Comparison of ENCODE assay signal across 1 cellular context in the genomic region with DNA sequence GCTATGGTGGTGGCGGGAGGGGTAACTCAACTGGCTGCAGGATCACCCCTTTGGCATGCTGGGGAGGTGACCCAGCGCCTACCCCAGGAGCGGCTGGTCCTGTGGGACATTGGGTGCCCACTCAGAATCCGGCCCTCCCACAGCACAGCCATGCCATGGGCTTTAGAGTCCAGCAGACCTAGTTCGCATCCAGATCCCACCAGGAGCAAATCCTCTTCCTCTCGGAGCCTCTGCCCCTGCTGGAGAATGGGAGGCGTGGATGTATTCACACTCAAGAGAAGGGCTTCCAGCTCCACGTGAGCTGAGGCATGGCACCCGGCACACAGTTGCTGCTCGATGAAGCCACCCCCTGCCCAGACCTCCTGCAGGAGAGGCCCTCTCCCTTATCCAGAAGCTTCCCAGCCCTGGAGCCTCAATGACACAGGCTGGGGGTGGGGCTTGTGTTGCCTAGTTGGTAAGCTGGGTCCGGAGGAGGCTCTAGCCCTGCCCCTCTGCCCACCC.
TF ChIP-seq lines count a peak whose summit lies in the region.

No MANE protein-coding gene starts in this region.

TF ChIP-seq in HepG2, 621 proteins besides CTCF, POLR2A, EP300 and RAD21:
- TF ChIP-seq ZNF124 (CRISPR knock-in tag; IDR thresholded peaks at IDR 0.05) (no peak), ZSCAN20 (CRISPR knock-in tag; IDR thresholded peaks at IDR 0.05; ENCODE audit: borderline replicate concordance) (no peak), ZNF282 (IDR thresholded peaks at IDR 0.05; ENCODE audit: partially characterized antibody) (no peak), ZNF550 (CRISPR knock-in tag; IDR thresholded peaks at IDR 0.05; ENCODE audit: borderline replicate concordance) (no peak), ZNF792 (CRISPR knock-in tag; IDR thresholded peaks at IDR 0.05) (no peak), KDM3A (CRISPR knock-in tag; IDR thresholded peaks at IDR 0.05; ENCODE audit: low read depth) (no peak), ZNF12 (CRISPR knock-in tag; IDR thresholded peaks at IDR 0.05) (no peak), NCOA1 (CRISPR knock-in tag; IDR thresholded peaks at IDR 0.05) (no peak), ZNF121 (CRISPR knock-in tag; IDR thresholded peaks at IDR 0.05) (no peak), ZSCAN30 (CRISPR knock-in tag; IDR thresholded peaks at IDR 0.05) (no peak), KLF9 (CRISPR knock-in tag; IDR thresholded peaks at IDR 0.05; ENCODE audit: low read depth) (no peak), FOXA1 (IDR thresholded peaks at IDR 0.05) (no peak), FOXA1 (CRISPR knock-in tag; IDR thresholded peaks at IDR 0.05) (no peak)
- TF ChIP-seq, protein P1, sequence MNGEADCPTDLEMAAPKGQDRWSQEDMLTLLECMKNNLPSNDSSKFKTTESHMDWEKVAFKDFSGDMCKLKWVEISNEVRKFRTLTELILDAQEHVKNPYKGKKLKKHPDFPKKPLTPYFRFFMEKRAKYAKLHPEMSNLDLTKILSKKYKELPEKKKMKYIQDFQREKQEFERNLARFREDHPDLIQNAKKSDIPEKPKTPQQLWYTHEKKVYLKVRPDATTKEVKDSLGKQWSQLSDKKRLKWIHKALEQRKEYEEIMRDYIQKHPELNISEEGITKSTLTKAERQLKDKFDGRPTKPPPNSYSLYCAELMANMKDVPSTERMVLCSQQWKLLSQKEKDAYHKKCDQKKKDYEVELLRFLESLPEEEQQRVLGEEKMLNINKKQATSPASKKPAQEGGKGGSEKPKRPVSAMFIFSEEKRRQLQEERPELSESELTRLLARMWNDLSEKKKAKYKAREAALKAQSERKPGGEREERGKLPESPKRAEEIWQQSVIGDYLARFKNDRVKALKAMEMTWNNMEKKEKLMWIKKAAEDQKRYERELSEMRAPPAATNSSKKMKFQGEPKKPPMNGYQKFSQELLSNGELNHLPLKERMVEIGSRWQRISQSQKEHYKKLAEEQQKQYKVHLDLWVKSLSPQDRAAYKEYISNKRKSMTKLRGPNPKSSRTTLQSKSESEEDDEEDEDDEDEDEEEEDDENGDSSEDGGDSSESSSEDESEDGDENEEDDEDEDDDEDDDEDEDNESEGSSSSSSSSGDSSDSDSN (CRISPR knock-in tag; IDR thresholded peaks at IDR 0.05): no peak
- TF ChIP-seq, protein P2, sequence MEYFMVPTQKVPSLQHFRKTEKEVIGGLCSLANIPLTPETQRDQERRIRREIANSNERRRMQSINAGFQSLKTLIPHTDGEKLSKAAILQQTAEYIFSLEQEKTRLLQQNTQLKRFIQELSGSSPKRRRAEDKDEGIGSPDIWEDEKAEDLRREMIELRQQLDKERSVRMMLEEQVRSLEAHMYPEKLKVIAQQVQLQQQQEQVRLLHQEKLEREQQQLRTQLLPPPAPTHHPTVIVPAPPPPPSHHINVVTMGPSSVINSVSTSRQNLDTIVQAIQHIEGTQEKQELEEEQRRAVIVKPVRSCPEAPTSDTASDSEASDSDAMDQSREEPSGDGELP (IDR thresholded peaks at IDR 0.05; ENCODE audit: borderline replicate concordance, low read depth): no peak
- TF ChIP-seq, protein P3, sequence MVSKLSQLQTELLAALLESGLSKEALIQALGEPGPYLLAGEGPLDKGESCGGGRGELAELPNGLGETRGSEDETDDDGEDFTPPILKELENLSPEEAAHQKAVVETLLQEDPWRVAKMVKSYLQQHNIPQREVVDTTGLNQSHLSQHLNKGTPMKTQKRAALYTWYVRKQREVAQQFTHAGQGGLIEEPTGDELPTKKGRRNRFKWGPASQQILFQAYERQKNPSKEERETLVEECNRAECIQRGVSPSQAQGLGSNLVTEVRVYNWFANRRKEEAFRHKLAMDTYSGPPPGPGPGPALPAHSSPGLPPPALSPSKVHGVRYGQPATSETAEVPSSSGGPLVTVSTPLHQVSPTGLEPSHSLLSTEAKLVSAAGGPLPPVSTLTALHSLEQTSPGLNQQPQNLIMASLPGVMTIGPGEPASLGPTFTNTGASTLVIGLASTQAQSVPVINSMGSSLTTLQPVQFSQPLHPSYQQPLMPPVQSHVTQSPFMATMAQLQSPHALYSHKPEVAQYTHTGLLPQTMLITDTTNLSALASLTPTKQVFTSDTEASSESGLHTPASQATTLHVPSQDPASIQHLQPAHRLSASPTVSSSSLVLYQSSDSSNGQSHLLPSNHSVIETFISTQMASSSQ (IDR thresholded peaks at IDR 0.05; ENCODE audit: low read depth): no peak
- TF ChIP-seq, protein P3 (CRISPR knock-in tag; IDR thresholded peaks at IDR 0.05; ENCODE audit: borderline replicate concordance): no peak
